In the genomic region with DNA sequence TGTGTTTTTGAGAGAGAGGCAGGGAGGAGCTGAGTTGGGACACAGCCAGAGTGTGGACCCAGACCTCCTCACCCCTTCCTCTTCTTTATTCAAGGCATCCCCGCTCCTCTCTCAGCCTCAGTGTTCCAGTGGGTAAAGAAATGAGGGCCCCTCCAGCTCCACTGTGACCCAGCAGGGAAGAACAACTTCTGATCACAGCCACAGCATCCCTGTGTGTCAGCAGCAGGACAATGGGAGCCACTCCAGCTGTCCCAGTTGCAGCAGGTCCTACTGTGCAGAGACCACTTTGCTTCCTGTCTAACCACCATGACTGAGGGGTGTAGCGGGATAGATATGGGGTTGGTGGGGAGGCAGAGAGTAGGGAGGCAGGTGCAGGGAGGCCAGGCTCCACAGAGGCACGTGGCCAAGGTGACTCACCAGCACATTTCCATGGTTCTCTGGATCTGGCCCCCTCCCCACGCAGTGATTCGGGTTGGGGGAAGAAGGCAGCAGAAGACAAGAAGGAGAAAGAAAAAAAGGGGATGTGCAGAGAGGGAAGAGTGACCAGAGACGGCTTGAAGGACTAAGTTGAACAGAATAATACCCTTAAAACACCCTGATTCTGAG, we compare ENCODE assay signal across 1 cellular context.
TF ChIP-seq lines count a peak whose summit lies in the region.

No MANE protein-coding gene starts in this region.

TF ChIP-seq in GM12878, 131 proteins besides CTCF, POLR2A, EP300 and RAD21 (continued from another document):
- TF ChIP-seq, protein P1, sequence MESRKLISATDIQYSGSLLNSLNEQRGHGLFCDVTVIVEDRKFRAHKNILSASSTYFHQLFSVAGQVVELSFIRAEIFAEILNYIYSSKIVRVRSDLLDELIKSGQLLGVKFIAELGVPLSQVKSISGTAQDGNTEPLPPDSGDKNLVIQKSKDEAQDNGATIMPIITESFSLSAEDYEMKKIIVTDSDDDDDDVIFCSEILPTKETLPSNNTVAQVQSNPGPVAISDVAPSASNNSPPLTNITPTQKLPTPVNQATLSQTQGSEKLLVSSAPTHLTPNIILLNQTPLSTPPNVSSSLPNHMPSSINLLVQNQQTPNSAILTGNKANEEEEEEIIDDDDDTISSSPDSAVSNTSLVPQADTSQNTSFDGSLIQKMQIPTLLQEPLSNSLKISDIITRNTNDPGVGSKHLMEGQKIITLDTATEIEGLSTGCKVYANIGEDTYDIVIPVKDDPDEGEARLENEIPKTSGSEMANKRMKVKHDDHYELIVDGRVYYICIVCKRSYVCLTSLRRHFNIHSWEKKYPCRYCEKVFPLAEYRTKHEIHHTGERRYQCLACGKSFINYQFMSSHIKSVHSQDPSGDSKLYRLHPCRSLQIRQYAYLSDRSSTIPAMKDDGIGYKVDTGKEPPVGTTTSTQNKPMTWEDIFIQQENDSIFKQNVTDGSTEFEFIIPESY (IDR thresholded peaks at IDR 0.05): no peak
- TF ChIP-seq CHD2 (IDR thresholded peaks at IDR 0.05; ENCODE audit: borderline replicate concordance, low read depth, low read length): 0 out of 2 replicates have a peak, but pooled peaks have one; percentile 7
- no peak for TF ChIP-seq YY1 (IDR thresholded peaks at IDR 0.05; ENCODE audit: low read depth, low read length)
- TF ChIP-seq, protein P2, sequence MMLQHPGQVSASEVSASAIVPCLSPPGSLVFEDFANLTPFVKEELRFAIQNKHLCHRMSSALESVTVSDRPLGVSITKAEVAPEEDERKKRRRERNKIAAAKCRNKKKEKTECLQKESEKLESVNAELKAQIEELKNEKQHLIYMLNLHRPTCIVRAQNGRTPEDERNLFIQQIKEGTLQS (IDR thresholded peaks at IDR 0.05; ENCODE audit: borderline replicate concordance, extremely low read depth, low read depth, low read length): no peak
- TF ChIP-seq CHD1 (IDR thresholded peaks at IDR 0.05; ENCODE audit: low read depth, low read length): no peak
